In genomic region chr1:164914208-164914607, GRCh38 we compare ENCODE assay signal across 12 cellular contexts.
A peak's percentile ranks its signal among the peaks of the same experiment; 100 is the strongest.
DNase-seq lines count a peak whose midpoint lies in the region; ATAC-seq and TF ChIP-seq lines count a peak whose summit lies in the region.
"Had no signal": no experiment of that assay in that cellular context is flagged by ENCODE, and none has a peak within 500 bp of the region (broad histone marks: within the 10 kb centered on the region; RNA-seq: fewer than 3 reads in every experiment).

No MANE protein-coding gene starts in this region.

- H3K4me3 ChIP-seq in AG04449 (ENCODE audit: low read depth, low read length): no peak overlapping the region
- no peak overlapping the region for H3K4me3 ChIP-seq in HCT116 (replicated peaks in 1 of 2; ENCODE audit: low read depth in 1 of 2, low read length in 2 of 2)
- H3K4me3 ChIP-seq in brain microvascular endothelial cell (ENCODE audit: low read depth, low read length): no peak overlapping the region
- H3K4me3 ChIP-seq in left lung: no peak overlapping the region
- no peak overlapping the region for H3K4me3 ChIP-seq in transverse colon
- H3K4me3 ChIP-seq: ascending aorta, testis had no signal

- TF ChIP-seq RAD21 in HCT116 (IDR thresholded peaks at IDR 0.05; ENCODE audit: low read depth): peak; percentile 46

- no peaks in the 10 kb centered on the region for H4K20me1 ChIP-seq in HCT116 (ENCODE audit: insufficient read depth)

- TF ChIP-seq POLR2A in HCT116 (IDR thresholded peaks at IDR 0.05; ENCODE audit: borderline replicate concordance, extremely low read depth, insufficient read depth, insufficient read length) (no peak), transverse colon (IDR thresholded peaks at IDR 0.05) (no peak)

- POLR2A ChIA-PET in AG04449 (lab: Yijun Ruan, JAX): no interaction called here
- POLR2A ChIA-PET in HCT116 (lab: Charles Lee): no interaction called here

- CTCF ChIA-PET in AG04449 (lab: Yijun Ruan, JAX): no interaction called here
- CTCF ChIA-PET in HCT116 (lab: Charles Lee): no interaction called here

- H3K27me3 ChIP-seq in HCT116 (ENCODE audit: insufficient read depth, low read length) (peaks cover 12% of the 10 kb centered on the region), brain microvascular endothelial cell (replicated peaks) (no peaks in the 10 kb centered on the region), left lung (no peaks in the 10 kb centered on the region), transverse colon (no peaks in the 10 kb centered on the region)
- H3K27me3 ChIP-seq: ascending aorta, testis had no signal

- in situ Hi-C loops in brain microvascular endothelial cell (cut with HindIII; ENCODE audit: low pct_ligation_motif_present, low sequenced_read_pairs): no loop called here
- in situ Hi-C loops in transverse colon (cut with MboI; ENCODE audit: low pct_ligation_motif_present in 1 of 4, low pct_unique_long_range_greater_than_20kb in 1 of 4, low sequenced_read_pairs in 3 of 4): no loop called here

- no peak for TF ChIP-seq EP300 in transverse colon (IDR thresholded peaks at IDR 0.05; ENCODE audit: low read depth)

- H3K9me3 ChIP-seq in HCT116 (ENCODE audit: control insufficient read depth in 1 of 2, insufficient read depth in 1 of 2, low read depth in 1 of 2, low read length in 2 of 2): no peaks in the 10 kb centered on the region
- H3K9me3 ChIP-seq in left lung: no peaks in the 10 kb centered on the region
- H3K9me3 ChIP-seq in transverse colon: no peaks in the 10 kb centered on the region
- H3K9me3 ChIP-seq: ascending aorta, testis had no signal

- no TSS peak for BruUV-seq in HCT116 (replicated peaks; lab: Mats Ljungman, UMichigan)

- ATAC-seq in HCT116 (no peak), left lung (peak; percentile 64), GM19035 (IDR thresholded peaks at IDR 0.05; ENCODE audit: unreplicated experiment) (no peak), GM19397 (IDR thresholded peaks at IDR 0.05; ENCODE audit: unreplicated experiment) (no peak)
- ATAC-seq: WTC11 had no signal

- intact Hi-C loops in HCT116 (cut with micrococcal nuclease) (no loop called here), left lung (cut with DNase I) (no loop called here), transverse colon (cut with DNase I; ENCODE audit: low total_unique reads) (no loop called here)

- TF ChIP-seq CTCF in AG04449 (IDR thresholded peaks at IDR 0.05; ENCODE audit: insufficient read depth, low read length, missing control alignments) (no peak), HCT116 (IDR thresholded peaks at IDR 0.05 in 2 of 3, conservative IDR thresholded peaks at IDR 0.05 in 1 of 3; ENCODE audit: borderline replicate concordance in 1 of 3, insufficient read depth in 1 of 3, low read depth in 2 of 3, low read length in 2 of 3) (no peak), brain microvascular endothelial cell (IDR thresholded peaks at IDR 0.05; ENCODE audit: low read depth, low read length, missing control alignments) (no peak), left lung (IDR thresholded peaks at IDR 0.05) (peak in 1 of 2 donors; percentile 10), transverse colon (IDR thresholded peaks at IDR 0.05) (peak in 1 of 5 experiments; percentile 19)

- H3K27ac ChIP-seq in HCT116 (ENCODE audit: low read depth, low read length) (no peak overlapping the region), brain microvascular endothelial cell (no peak overlapping the region), left lung (no peak overlapping the region), transverse colon (no peak overlapping the region)
- H3K27ac ChIP-seq: ascending aorta, testis had no signal

- no peak overlapping the region for H2AFZ ChIP-seq in HCT116 (ENCODE audit: low read depth, low read length, poor library complexity, severe bottlenecking)

- RAD21 ChIA-PET in HCT116 (lab: Charles Lee; ENCODE audit: low non-redundant PET in 1 of 2, low total read pairs in 2 of 2, uncharacterized antibody in 2 of 2, unreplicated experiment in 2 of 2): no interaction called here

- H3K4me2 ChIP-seq in HCT116 (ENCODE audit: low read length): no peak overlapping the region

- H3K4me1 ChIP-seq in HCT116 (ENCODE audit: control insufficient read depth in 1 of 2, insufficient read depth in 2 of 2, low read length in 2 of 2) (no peaks in the 10 kb centered on the region), left lung (no peaks in the 10 kb centered on the region), transverse colon (peaks cover 0 to 5% (median 2%) of the 10 kb centered on the region in 4 donors)
- H3K4me1 ChIP-seq: ascending aorta, testis had no signal

- DNase-seq in AG04449 (ENCODE audit: low read depth, low spot score) (peak; percentile 3), HCT116 (ENCODE audit: low read depth, low spot score) (no peak), brain microvascular endothelial cell (peak; percentile 38), left lung (no peak), occipital lobe (lab: John Stamatoyannopoulos, UW) (no peak), transverse colon (no peak)
- DNase-seq: NCI-H510A, testis had no signal

- WGBS in transverse colon (ENCODE audit: low coverage in 1 of 2), 2 donors: 30% methylated on average over 1 of the region's 1 CpG; no CpG with 5 or more reads in 1 of the 2 donors

- no peaks in the 10 kb centered on the region for H3K79me2 ChIP-seq in HCT116 (ENCODE audit: insufficient read depth, low read length)

- no peaks in the 10 kb centered on the region for H3K9me2 ChIP-seq in HCT116 (ENCODE audit: insufficient read depth)

- H3K36me3 ChIP-seq in HCT116 (ENCODE audit: control insufficient read depth in 1 of 2, insufficient read depth in 2 of 2, low read length in 2 of 2) (no peaks in the 10 kb centered on the region), brain microvascular endothelial cell (replicated peaks) (no peaks in the 10 kb centered on the region), left lung (no peaks in the 10 kb centered on the region), transverse colon (no peaks in the 10 kb centered on the region)
- H3K36me3 ChIP-seq: ascending aorta had no signal

- H3K9ac ChIP-seq in HCT116 (ENCODE audit: low read length): no peak overlapping the region

TF ChIP-seq in HCT116, 20 proteins besides CTCF, POLR2A, EP300 and RAD21:
- TF ChIP-seq EZH2phosphoT487 (IDR thresholded peaks at IDR 0.05; ENCODE audit: borderline replicate concordance) (no peak), CBX3 (IDR thresholded peaks at IDR 0.05; ENCODE audit: low read depth) (no peak), EGR1 (IDR thresholded peaks at IDR 0.05; ENCODE audit: low read depth) (no peak), SIN3A (IDR thresholded peaks at IDR 0.05; ENCODE audit: low read depth) (no peak), CEBPB (IDR thresholded peaks at IDR 0.05; ENCODE audit: low read depth) (0 out of 2 replicates have a peak, but pooled peaks have one; percentile 23), ELF1 (IDR thresholded peaks at IDR 0.05; ENCODE audit: borderline replicate concordance, low read depth) (no peak)
- TF ChIP-seq, protein P1, sequence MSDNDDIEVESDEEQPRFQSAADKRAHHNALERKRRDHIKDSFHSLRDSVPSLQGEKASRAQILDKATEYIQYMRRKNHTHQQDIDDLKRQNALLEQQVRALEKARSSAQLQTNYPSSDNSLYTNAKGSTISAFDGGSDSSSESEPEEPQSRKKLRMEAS (IDR thresholded peaks at IDR 0.05): no peak

Comparison
In these comparisons a context has a peak if more than half of its experiments do, and no peak if none do; other contexts are left out.
1. DNase-seq: peak in AG04449 (single experiment) and brain microvascular endothelial cell (single experiment); none in HCT116 (single experiment), left lung (0 of 2), occipital lobe (single experiment) and transverse colon (single experiment).